In genomic region chr10:109933984-109934565, GRCh38 we compare ENCODE assay signal across 7 cellular contexts. TPM values are rescaled to one million over a fixed set of nuclear protein-coding genes. Genes with fewer than 3 reads are reported as not detected.
A peak's percentile ranks its signal among the peaks of the same experiment; 100 is the strongest.
DNase-seq lines count a peak whose midpoint lies in the region; ATAC-seq and TF ChIP-seq lines count a peak whose summit lies in the region.

No MANE protein-coding gene starts in this region.

- H3K4me3 ChIP-seq in GM23338 = peak overlapping the region; percentile 9; the same call in 1 of the 2 replicates
- H3K4me3 ChIP-seq in naive thymus-derived CD4-positive, alpha-beta T cell (ENCODE audit: low read length) = no peak overlapping the region

- peak overlapping the region; percentile 97 for H3K27ac Mint-ChIP-seq in GM23338
- peak overlapping the region; percentile 92 for H3K27ac Mint-ChIP-seq in activated naive CD8-positive, alpha-beta T cell treated with anti-CD3 and anti-CD28 coated beads, Interleukin-2, amount 50 U/mL, for 24 hours
- H3K27ac Mint-ChIP-seq in naive thymus-derived CD4-positive, alpha-beta T cell = peak overlapping the region; percentile 88 to 99 (median 96)

- DNase-seq in GM23338 (ENCODE audit: low spot score) (peak; percentile 63), NOMO-1 (lab: John Stamatoyannopoulos, UW; ENCODE audit: unreplicated experiment in 2 of 2) (peak; percentile 69 to 79), C1 segment of cervical spinal cord (lab: John Stamatoyannopoulos, UW) (no peak), NCI-H1694 (lab: John Stamatoyannopoulos, UW) (no peak), NCI-H526 treated with DMSO at 0.1 percent for 48 hours (lab: John Stamatoyannopoulos, UW) (no peak)
- no peak for DNase-seq in activated naive CD8-positive, alpha-beta T cell treated with anti-CD3 and anti-CD28 coated beads, Interleukin-2, amount 50 U/mL, for 24 hours
- DNase-seq in naive thymus-derived CD4-positive, alpha-beta T cell = peak in 7 of 9 donors; percentile 51 to 79 (median 70)

- no peaks in the 10 kb centered on the region for H4K20me1 ChIP-seq in GM23338 (replicated peaks; ENCODE audit: insufficient read depth)

- no peaks in the 10 kb centered on the region for H3K36me3 ChIP-seq in GM23338 (ENCODE audit: insufficient read depth)
- H3K36me3 ChIP-seq in naive thymus-derived CD4-positive, alpha-beta T cell (ENCODE audit: control insufficient read depth in 2 of 3, insufficient read depth in 3 of 3, low read length in 3 of 3) = no peaks in the 10 kb centered on the region

- peaks cover 6% of the 10 kb centered on the region for H3K27me3 Mint-ChIP-seq in GM23338 (ENCODE audit: insufficient read depth, low read depth, poor library complexity)
- no peaks in the 10 kb centered on the region for H3K27me3 Mint-ChIP-seq in activated naive CD8-positive, alpha-beta T cell treated with anti-CD3 and anti-CD28 coated beads, Interleukin-2, amount 50 U/mL, for 24 hours
- H3K27me3 Mint-ChIP-seq in naive thymus-derived CD4-positive, alpha-beta T cell = peaks cover 0 to 17% (median 0%) of the 10 kb centered on the region in 5 donors

- no peaks in the 10 kb centered on the region for H3K9me3 Mint-ChIP-seq in GM23338
- H3K9me3 Mint-ChIP-seq in activated naive CD8-positive, alpha-beta T cell treated with anti-CD3 and anti-CD28 coated beads, Interleukin-2, amount 50 U/mL, for 24 hours = no peaks in the 10 kb centered on the region
- H3K9me3 Mint-ChIP-seq in naive thymus-derived CD4-positive, alpha-beta T cell = peaks cover 0 to 2% (median 0%) of the 10 kb centered on the region in 11 donors

- H3K4me3 Mint-ChIP-seq in GM23338 = peak overlapping the region; percentile 54; the same call in 2 of the 3 replicates
- no peak overlapping the region for H3K4me3 Mint-ChIP-seq in activated naive CD8-positive, alpha-beta T cell treated with anti-CD3 and anti-CD28 coated beads, Interleukin-2, amount 50 U/mL, for 24 hours
- peak overlapping the region; percentile 62 to 97 (median 80) for H3K4me3 Mint-ChIP-seq in naive thymus-derived CD4-positive, alpha-beta T cell

- no peaks in the 10 kb centered on the region for H3K9me3 ChIP-seq in naive thymus-derived CD4-positive, alpha-beta T cell (ENCODE audit: control insufficient read depth in 2 of 3, low read length in 3 of 3)

- no peaks in the 10 kb centered on the region for H3K27me3 ChIP-seq in GM23338 (ENCODE audit: insufficient read depth)
- H3K27me3 ChIP-seq in naive thymus-derived CD4-positive, alpha-beta T cell (ENCODE audit: control insufficient read depth in 2 of 2, insufficient read depth in 2 of 2, low read length in 2 of 2) = no peaks in the 10 kb centered on the region

- POLR2A ChIA-PET in naive thymus-derived CD4-positive, alpha-beta T cell (lab: Charles Lee) = interaction anchor here (0.6 to 2.8 kb wide), 7 partner anchors 9 to 274 kb away, joined by 3 to 16 read pairs (median 3); partner anchors contain the start of genes ADD3 and XPNPEP1

- H3K4me2 ChIP-seq in GM23338 = peak overlapping the region; percentile 46

- intact Hi-C loops in naive thymus-derived CD4-positive, alpha-beta T cell (cut with micrococcal nuclease) = loop anchor here in 1 of 2 donors (1.0 to 2.0 kb wide), 3 partner anchors 11 to 76 kb away; partner anchors contain the start of gene XPNPEP1

- ATAC-seq in GM23338 = peak; percentile 52
- ATAC-seq in activated naive CD8-positive, alpha-beta T cell treated with anti-CD3 and anti-CD28 coated beads, Interleukin-2, amount 50 U/mL, for 24 hours = peak; percentile 10
- peak; percentile 84 for ATAC-seq in naive thymus-derived CD4-positive, alpha-beta T cell

- H3K36me3 Mint-ChIP-seq in GM23338 (ENCODE audit: low read depth) = no peaks in the 10 kb centered on the region; the same call in 2 of the 3 replicates
- no peaks in the 10 kb centered on the region for H3K36me3 Mint-ChIP-seq in activated naive CD8-positive, alpha-beta T cell treated with anti-CD3 and anti-CD28 coated beads, Interleukin-2, amount 50 U/mL, for 24 hours (ENCODE audit: low read depth)
- H3K36me3 Mint-ChIP-seq in naive thymus-derived CD4-positive, alpha-beta T cell = no peaks in the 10 kb centered on the region

- no peak overlapping the region for H2AFZ ChIP-seq in GM23338

- peak overlapping the region; percentile 90 for H3K27ac ChIP-seq in GM23338 (ENCODE audit: low read depth)
- peak overlapping the region; percentile 64 for H3K27ac ChIP-seq in naive thymus-derived CD4-positive, alpha-beta T cell (ENCODE audit: low read depth, low read length)

- H3K4me1 Mint-ChIP-seq in GM23338 = peaks cover 60% of the 10 kb centered on the region
- H3K4me1 Mint-ChIP-seq in activated naive CD8-positive, alpha-beta T cell treated with anti-CD3 and anti-CD28 coated beads, Interleukin-2, amount 50 U/mL, for 24 hours = peaks cover 59% of the 10 kb centered on the region
- peaks cover 31 to 72% (median 64%) of the 10 kb centered on the region in 7 donors for H3K4me1 Mint-ChIP-seq in naive thymus-derived CD4-positive, alpha-beta T cell

- no peaks in the 10 kb centered on the region for H3K9me2 ChIP-seq in GM23338 (ENCODE audit: insufficient read depth)

- peaks cover 36% of the 10 kb centered on the region for H3K4me1 ChIP-seq in GM23338 (ENCODE audit: insufficient read depth)
- peaks cover 36 to 48% of the 10 kb centered on the region in 2 donors for H3K4me1 ChIP-seq in naive thymus-derived CD4-positive, alpha-beta T cell (ENCODE audit: control insufficient read depth in 2 of 2, insufficient read depth in 2 of 2, low read length in 2 of 2)

- no peaks in the 10 kb centered on the region for H3K79me2 ChIP-seq in GM23338 (replicated peaks; ENCODE audit: insufficient read depth)

- H3F3A ChIP-seq in GM23338 (replicated peaks; ENCODE audit: low read depth) = no peaks in the 10 kb centered on the region

- no peak for TF ChIP-seq CTCF in GM23338 (conservative IDR thresholded peaks at IDR 0.05; ENCODE audit: low read depth in 2 of 2)

- CTCF ChIA-PET in naive thymus-derived CD4-positive, alpha-beta T cell (lab: Charles Lee) = interaction anchor here (0.8 to 1.8 kb wide), 6 partner anchors 9 to 77 kb away, joined by 3 to 5 read pairs (median 4); no protein-coding TSS in a partner anchor

TF ChIP-seq in GM23338, 12 proteins besides CTCF, POLR2A, EP300 and RAD21 (continues in another document):
- TF ChIP-seq NANOG (IDR thresholded peaks at IDR 0.05; ENCODE audit: borderline replicate concordance) (peak; percentile 39; the same call in 1 of the 2 replicates), ZNF114 (CRISPR knock-in tag; IDR thresholded peaks at IDR 0.05) (no peak)

RNA-seq across cellular contexts. Expression of gene XPNPEP1, which starts 10.8 kb away (rescaled TPM):
- total RNA-seq in GM23338 (2014; rRNA removed; shearing (Covaris generic)) = 55.8 and 60.5 TPM in 2 replicates
- 16.4 and 17.5 TPM in 2 replicates for polyA plus RNA-seq in GM23338 (2016; fragmentation: Nextera tagmentation; extraction: Ambion mirVana)
- 100 to 1,000 TPM in 1 of 5 experiments, 10 to 100 TPM in 4; 44.1 to 100 (median 60.7) TPM for total RNA-seq in naive thymus-derived CD4-positive, alpha-beta T cell
- 10 to 100 TPM; 15.7 to 19.2 TPM for polyA plus RNA-seq in naive thymus-derived CD4-positive, alpha-beta T cell

Comparison
In these comparisons a context has a peak if more than half of its experiments do, and no peak if none do; other contexts are left out.
1. ATAC-seq: peak in every context shown above with its lines; median percentile 84 in naive thymus-derived CD4-positive, alpha-beta T cell; 52 in GM23338; 10 in activated naive CD8-positive, alpha-beta T cell treated with anti-CD3 and anti-CD28 coated beads, Interleukin-2, amount 50 U/mL, for 24 hours.
2. DNase-seq: peak in GM23338 (single experiment), NOMO-1 (2 of 2) and naive thymus-derived CD4-positive, alpha-beta T cell (7 of 9); none in activated naive CD8-positive, alpha-beta T cell treated with anti-CD3 and anti-CD28 coated beads, Interleukin-2, amount 50 U/mL, for 24 hours (single experiment), C1 segment of cervical spinal cord (0 of 14), NCI-H1694 (single experiment) and NCI-H526 treated with DMSO at 0.1 percent for 48 hours (single experiment).
3. Peak in every context shown above with its lines, with median percentiles within 50 percentile points of each other: H3K27ac Mint-ChIP-seq.